ENCODE assay signal across 12 cellular contexts in genomic region chr2:74865770-74866674, GRCh38. TPM values are rescaled to one million over a fixed set of nuclear protein-coding genes. Genes with fewer than 3 reads are reported as not detected.
A peak's percentile ranks its signal among the peaks of the same experiment; 100 is the strongest.
DNase-seq lines count a peak whose midpoint lies in the region; ATAC-seq and TF ChIP-seq lines count a peak whose summit lies in the region.
"Had no signal": no experiment of that assay in that cellular context is flagged by ENCODE, and none has a peak within 500 bp of the region (broad histone marks: within the 10 kb centered on the region; RNA-seq: fewer than 3 reads in every experiment).

No MANE protein-coding gene starts in this region.

- peaks cover 18% of the 10 kb centered on the region for H3K36me3 Mint-ChIP-seq in CD4-positive, CD25-positive, alpha-beta regulatory T cell
- peaks cover 6% of the 10 kb centered on the region for H3K36me3 Mint-ChIP-seq in chondrocyte (ENCODE audit: low read depth)

- ATAC-seq in CD4-positive, CD25-positive, alpha-beta regulatory T cell (ENCODE audit: low read depth in 2 of 2): no peak
- ATAC-seq in GM19463 (IDR thresholded peaks at IDR 0.05; ENCODE audit: unreplicated experiment) (no peak), GM21447 (IDR thresholded peaks at IDR 0.05; ENCODE audit: unreplicated experiment) (no peak)
- ATAC-seq: activated CD8-positive, alpha-beta T cell treated with anti-CD3 and anti-CD28 coated beads for 36 hours; T-helper 17 cell had no signal

- H3K9me3 ChIP-seq in CD4-positive, CD25-positive, alpha-beta regulatory T cell (ENCODE audit: control insufficient read depth in 2 of 2, low read length in 2 of 2): no peaks in the 10 kb centered on the region
- H3K9me3 ChIP-seq in osteoblast (ENCODE audit: low read depth, low read length) (no peaks in the 10 kb centered on the region), OCI-LY7 (ENCODE audit: low read length) (no peaks in the 10 kb centered on the region)

- no peak overlapping the region for H3K27ac ChIP-seq in CD4-positive, CD25-positive, alpha-beta regulatory T cell (ENCODE audit: insufficient read depth, low read length, poor library complexity, severe bottlenecking)
- peak overlapping the region; percentile 91 for H3K27ac ChIP-seq in osteoblast (ENCODE audit: low read depth, low read length)
- no peak overlapping the region for H3K27ac ChIP-seq in OCI-LY7 (ENCODE audit: low read depth, low read length, poor library complexity, severe bottlenecking)

- no peaks in the 10 kb centered on the region for H3K27me3 Mint-ChIP-seq in CD4-positive, CD25-positive, alpha-beta regulatory T cell
- H3K27me3 Mint-ChIP-seq in chondrocyte (ENCODE audit: low read depth): no peaks in the 10 kb centered on the region
- H3K27me3 Mint-ChIP-seq: activated CD8-positive, alpha-beta T cell treated with anti-CD3 and anti-CD28 coated beads for 36 hours; stimulated activated naive CD8-positive, alpha-beta T cell treated with anti-CD3 and anti-CD28 coated beads, Interleukin-15, Interleukin-2, amounts not matched to agents 100 ng/mL and 50 ng/mL, for 24 hours; T-helper 17 cell had no signal

- H3K9me3 Mint-ChIP-seq in CD4-positive, CD25-positive, alpha-beta regulatory T cell: no peaks in the 10 kb centered on the region
- H3K9me3 Mint-ChIP-seq in chondrocyte (ENCODE audit: low read depth): no peaks in the 10 kb centered on the region
- H3K9me3 Mint-ChIP-seq: activated CD8-positive, alpha-beta T cell treated with anti-CD3 and anti-CD28 coated beads for 36 hours; stimulated activated naive CD8-positive, alpha-beta T cell treated with anti-CD3 and anti-CD28 coated beads, Interleukin-15, Interleukin-2, amounts not matched to agents 100 ng/mL and 50 ng/mL, for 24 hours had no signal

- no peaks in the 10 kb centered on the region for H4K20me1 ChIP-seq in osteoblast (ENCODE audit: insufficient read depth, low read length)
- no peaks in the 10 kb centered on the region for H4K20me1 ChIP-seq in OCI-LY7 (ENCODE audit: insufficient read depth, low read length)

- TF ChIP-seq CTCF in chondrocyte (IDR thresholded peaks at IDR 0.05): peak; percentile 5
- no peak for TF ChIP-seq CTCF in osteoblast (IDR thresholded peaks at IDR 0.05; ENCODE audit: extremely low read depth, low read depth, low read length)
- TF ChIP-seq CTCF in OCI-LY7 (conservative IDR thresholded peaks at IDR 0.05; ENCODE audit: low read length): no peak

- H3K9me2 ChIP-seq in OCI-LY7 (ENCODE audit: insufficient read depth, low read length): no peaks in the 10 kb centered on the region

- H3K27me3 ChIP-seq in CD4-positive, CD25-positive, alpha-beta regulatory T cell (ENCODE audit: control insufficient read depth, insufficient read depth, low read length): no peaks in the 10 kb centered on the region
- no peaks in the 10 kb centered on the region for H3K27me3 ChIP-seq in osteoblast (ENCODE audit: insufficient read depth, low read length)

- DNase-seq in CD4-positive, CD25-positive, alpha-beta regulatory T cell: no peak
- DNase-seq in HT-29 (ENCODE audit: low spot score) (peak; percentile 49), chondrocyte (ENCODE audit: low spot score) (no peak), osteoblast (ENCODE audit: insufficient read length, low spot score, missing footprints) (no peak), DMS 273 (lab: John Stamatoyannopoulos, UW; ENCODE audit: unreplicated experiment) (no peak), OCI-LY7 (ENCODE audit: low spot score) (no peak)
- DNase-seq: activated CD8-positive, alpha-beta T cell treated with anti-CD3 and anti-CD28 coated beads for 36 hours; activated naive CD4-positive, alpha-beta T cell treated with Interleukin-2 at 50 U/mL for 16 hours; T-helper 17 cell had no signal

- peak overlapping the region; percentile 53 for H2AFZ ChIP-seq in osteoblast (ENCODE audit: low read length)
- no peak overlapping the region for H2AFZ ChIP-seq in OCI-LY7 (ENCODE audit: low read length)

- peaks cover 9% of the 10 kb centered on the region for H3K36me3 ChIP-seq in CD4-positive, CD25-positive, alpha-beta regulatory T cell (ENCODE audit: control insufficient read depth, insufficient read depth, low read length)
- H3K36me3 ChIP-seq in osteoblast (ENCODE audit: insufficient read depth, low read length) (peaks cover 26% of the 10 kb centered on the region), OCI-LY7 (ENCODE audit: insufficient read depth, low read length) (peaks cover 55% of the 10 kb centered on the region)

- POLR2A ChIA-PET in OCI-LY7 (lab: Charles Lee): no interaction called here

- no TSS peak for BruUV-seq in OCI-LY7 (replicated peaks; lab: Mats Ljungman, UMichigan)

- H3K4me3 Mint-ChIP-seq in CD4-positive, CD25-positive, alpha-beta regulatory T cell: no peak overlapping the region
- no peak overlapping the region for H3K4me3 Mint-ChIP-seq in chondrocyte (ENCODE audit: unreplicated experiment)
- H3K4me3 Mint-ChIP-seq: activated CD8-positive, alpha-beta T cell treated with anti-CD3 and anti-CD28 coated beads for 36 hours; stimulated activated naive CD8-positive, alpha-beta T cell treated with anti-CD3 and anti-CD28 coated beads, Interleukin-15, Interleukin-2, amounts not matched to agents 100 ng/mL and 50 ng/mL, for 24 hours; T-helper 17 cell had no signal

- no peaks in the 10 kb centered on the region for H3K4me1 ChIP-seq in CD4-positive, CD25-positive, alpha-beta regulatory T cell (ENCODE audit: control insufficient read depth, insufficient read depth, low read length, poor library complexity, severe bottlenecking)
- peaks cover 30% of the 10 kb centered on the region for H3K4me1 ChIP-seq in osteoblast (ENCODE audit: insufficient read depth, low read length)
- peaks cover 8% of the 10 kb centered on the region for H3K4me1 ChIP-seq in OCI-LY7 (ENCODE audit: insufficient read depth, low read length, poor library complexity, severe bottlenecking)

- H3K4me1 Mint-ChIP-seq in CD4-positive, CD25-positive, alpha-beta regulatory T cell: peaks cover 0 to 24% (median 15%) of the 10 kb centered on the region in 4 donors
- peaks cover 52% of the 10 kb centered on the region for H3K4me1 Mint-ChIP-seq in chondrocyte (ENCODE audit: low read depth)

- H3K79me2 ChIP-seq in osteoblast (ENCODE audit: insufficient read depth, low read length) (peaks cover 46% of the 10 kb centered on the region), OCI-LY7 (ENCODE audit: insufficient read depth, low read depth, low read length) (no peaks in the 10 kb centered on the region)

- CTCF ChIA-PET in OCI-LY7 (lab: Charles Lee; ENCODE audit: unreplicated experiment): no interaction called here

- intact Hi-C loops in OCI-LY7 (cut with micrococcal nuclease; ENCODE audit: unreplicated experiment): no loop called here

- no peak overlapping the region for H3K4me3 ChIP-seq in CD4-positive, CD25-positive, alpha-beta regulatory T cell (ENCODE audit: low read depth, low read length)
- H3K4me3 ChIP-seq in osteoblast (ENCODE audit: insufficient read depth, low read length) (no peak overlapping the region), OCI-LY7 (ENCODE audit: low read depth, low read length, poor library complexity, severe bottlenecking) (no peak overlapping the region)

- peak overlapping the region; percentile 50 for H3K4me2 ChIP-seq in osteoblast (ENCODE audit: insufficient read depth, low read length)
- H3K4me2 ChIP-seq in OCI-LY7 (ENCODE audit: low read length): no peak overlapping the region

- H3K27ac Mint-ChIP-seq in CD4-positive, CD25-positive, alpha-beta regulatory T cell: peak overlapping the region in 2 of 3 donors; percentile 46 to 58
- peak overlapping the region; percentile 83 for H3K27ac Mint-ChIP-seq in chondrocyte (ENCODE audit: unreplicated experiment)
- H3K27ac Mint-ChIP-seq: activated CD8-positive, alpha-beta T cell treated with anti-CD3 and anti-CD28 coated beads for 36 hours; stimulated activated naive CD8-positive, alpha-beta T cell treated with anti-CD3 and anti-CD28 coated beads, Interleukin-15, Interleukin-2, amounts not matched to agents 100 ng/mL and 50 ng/mL, for 24 hours had no signal

RNA-seq across cellular contexts. Expression of gene HK2, which starts 32.1 kb away (rescaled TPM):
- total RNA-seq in CD4-positive, CD25-positive, alpha-beta regulatory T cell: 11.4 TPM
- 1 to 10 TPM; 2.7 to 5.6 (median 4.1) TPM for polyA plus RNA-seq in CD4-positive, CD25-positive, alpha-beta regulatory T cell
- total RNA-seq in HT-29 (2014; rRNA removed; shearing (Covaris generic)): 12.7 and 23.7 TPM in 2 replicates
- 18.5 to 32.6 TPM (median 31.4 TPM) in 3 replicates for total RNA-seq in chondrocyte
- total RNA-seq in osteoblast: 74.6 and 76.4 TPM in 2 replicates
- 8.6 and 11.8 TPM in 2 replicates for total RNA-seq in OCI-LY7 (2014; rRNA removed; shearing (Covaris generic))
- 30.2 and 50.5 TPM in 2 replicates for total RNA-seq in OCI-LY7 (2022)
